In genomic region chr5:32172908-32173393, GRCh38 we compare ENCODE assay signal across 8 cellular contexts.
DNase-seq lines count a peak whose midpoint lies in the region; ATAC-seq and TF ChIP-seq lines count a peak whose summit lies in the region.

No MANE protein-coding gene starts in this region.

- DNase-seq in DMS79 treated with DMSO at 0.1 percent for 48 hours (lab: John Stamatoyannopoulos, UW) (peak; percentile 63), DMS79 (lab: John Stamatoyannopoulos, UW) (no peak), fibroblast of pulmonary artery (ENCODE audit: low read depth) (no peak), NCI-H2196 treated with DMSO at 0.1 percent for 48 hours (lab: John Stamatoyannopoulos, UW; ENCODE audit: unreplicated experiment) (no peak), NCI-H446 (lab: John Stamatoyannopoulos, UW) (no peak)

- TF ChIP-seq CTCF in fibroblast of pulmonary artery (IDR thresholded peaks at IDR 0.05; ENCODE audit: low read length, missing control alignments) = no peak

- H3K36me3 ChIP-seq in rectal smooth muscle tissue (ENCODE audit: control insufficient read depth, insufficient read depth, low read length) = no peaks in the 10 kb centered on the region

- peaks cover 6% of the 10 kb centered on the region for H3K4me1 ChIP-seq in rectal smooth muscle tissue (ENCODE audit: control insufficient read depth, insufficient read depth, low read length)

- H3K27me3 ChIP-seq in rectal smooth muscle tissue (ENCODE audit: control insufficient read depth, insufficient read depth, low read length) = no peaks in the 10 kb centered on the region

- peak overlapping the region; percentile 90 for H3K9ac ChIP-seq in rectal smooth muscle tissue (ENCODE audit: low read length)

- peak overlapping the region; percentile 100 for H3K27ac ChIP-seq in rectal smooth muscle tissue (ENCODE audit: low read depth, low read length)

- peak; percentile 15 for ATAC-seq in SK-N-SH treated with all-trans-retinoic acid at 6 μM for 48 hours
- no peak for ATAC-seq in HG02973 (IDR thresholded peaks at IDR 0.05; ENCODE audit: unreplicated experiment)

- H3K4me3 ChIP-seq in fibroblast of pulmonary artery (replicated peaks; ENCODE audit: low read depth, low read length) (peak overlapping the region; percentile 95), rectal smooth muscle tissue (ENCODE audit: low read length) (peak overlapping the region; percentile 96)

TF ChIP-seq in SK-N-SH treated with all-trans-retinoic acid at 6 μM for 48 hours, 23 proteins besides CTCF, POLR2A, EP300 and RAD21:
- TF ChIP-seq ZFP3 (CRISPR knock-in tag; IDR thresholded peaks at IDR 0.05) = no peak
- TF ChIP-seq RARB (CRISPR knock-in tag; IDR thresholded peaks at IDR 0.05) = no peak
- TF ChIP-seq ZNF8 (CRISPR knock-in tag; IDR thresholded peaks at IDR 0.05) = no peak
- no peak for TF ChIP-seq CSDC2 (CRISPR knock-in tag; IDR thresholded peaks at IDR 0.05)
- TF ChIP-seq CSRNP3 (CRISPR knock-in tag; IDR thresholded peaks at IDR 0.05) = no peak
